In the genomic region with DNA sequence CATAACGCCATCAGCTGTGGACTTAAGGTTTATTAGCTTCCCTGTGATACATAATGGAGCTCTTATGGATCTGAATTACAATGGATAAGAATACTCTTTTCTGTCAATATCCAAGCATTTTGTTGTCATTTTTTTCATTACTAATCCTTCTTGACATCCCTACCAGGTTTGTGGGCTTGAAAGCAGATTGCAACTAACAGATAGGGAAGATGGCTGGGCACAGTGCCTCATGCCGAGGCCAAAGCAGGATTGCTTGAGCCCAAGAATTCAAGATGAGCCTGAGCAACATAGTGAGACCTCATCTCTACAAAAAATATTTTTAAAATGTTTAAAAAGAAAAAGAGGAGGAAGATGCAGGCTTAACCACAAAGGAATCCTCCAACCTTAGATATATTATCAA, we compare ENCODE assay signal across 30 cellular contexts.
"Had no signal": no experiment of that assay in that cellular context is flagged by ENCODE, and none has a peak within 500 bp of the region (broad histone marks: within the 10 kb centered on the region; RNA-seq: fewer than 3 reads in every experiment).

No MANE protein-coding gene starts in this region.

- FAIRE-seq: islet of Langerhans, kidney had no signal

- H3K27me3 ChIP-seq: left lung, ovary, stomach, testis, thyroid gland, transverse colon, upper lobe of left lung, vagina had no signal

- H3K27ac Mint-ChIP-seq: immature natural killer cell; natural killer cell; nephron progenitor cell; stimulated activated naive B cell treated with anti-CD40 and anti-IgM and Interleukin-4, amounts not matched to agents 10 μg/mL and 1 μg/mL and 100 μg/mL, for 72 hours had no signal

- H3K36me3 Mint-ChIP-seq: natural killer cell had no signal

- H3K9me3 ChIP-seq: ovary, prostate gland, testis, thyroid gland, transverse colon had no signal

- H3K4me1 ChIP-seq: lower lobe of right lung, testis, thyroid gland, upper lobe of left lung had no signal

- DNase-seq: hypothalamus; immature natural killer cell; kidney; left colon; left lung; lower lobe of right lung; mammary epithelial cell; mesenchymal stem cell; naive B cell; natural killer cell; nephron progenitor cell; ovary; retina; right cardiac atrium; stimulated activated CD4-positive, alpha-beta T cell treated with anti-CD3 and anti-CD28 coated beads, Interleukin-12 subunit alpha, Interleukin-12 subunit beta, amount 100 ng/mL, for 4 hours; stimulated activated CD4-positive, alpha-beta T cell treated with anti-CD3 and anti-CD28 coated beads, Interleukin-15, amount 100 ng/mL, for 24 hours; stimulated activated CD4-positive, alpha-beta T cell treated with anti-CD3 and anti-CD28 coated beads, Interleukin-2, amount 100 ng/mL, for 24 hours; stimulated activated CD4-positive, alpha-beta T cell treated with anti-CD3 and anti-CD28 coated beads, Interleukin-4, amount 100 ng/mL, for 1 hour; stimulated activated naive B cell treated with anti-CD40 and anti-IgM and Interleukin-4, amounts not matched to agents 10 μg/mL and 1 μg/mL and 100 μg/mL, for 72 hours; stimulated activated naive CD8-positive, alpha-beta T cell treated with anti-CD3 and anti-CD28 coated beads, Interleukin-15, Interleukin-2, amounts not matched to agents 100 U/mL and 50 U/mL, for 24 hours; stomach; testis; thyroid gland; transverse colon; upper lobe of left lung had no signal

- H3K27ac ChIP-seq: left lung, lower lobe of right lung, ovary, prostate gland, skin epidermis, stomach, testis, thyroid gland, transverse colon, upper lobe of left lung, vagina had no signal

- H3K27me3 Mint-ChIP-seq: naive B cell; stimulated activated naive B cell treated with anti-CD40 and anti-IgM and Interleukin-4, amounts not matched to agents 10 μg/mL and 1 μg/mL and 100 μg/mL, for 72 hours had no signal

- H3K36me3 ChIP-seq: ovary, prostate gland, thyroid gland had no signal

- H3K4me3 ChIP-seq: left lung, lower lobe of right lung, ovary, prostate gland, skin epidermis, stomach, testis, thyroid gland, transverse colon, upper lobe of left lung, vagina had no signal

- H3K4me3 Mint-ChIP-seq: immature natural killer cell; naive B cell; natural killer cell; nephron progenitor cell; stimulated activated naive B cell treated with anti-CD40 and anti-IgM and Interleukin-4, amounts not matched to agents 10 μg/mL and 1 μg/mL and 100 μg/mL, for 72 hours had no signal

- ATAC-seq: left colon; left lung; lower lobe of right lung; natural killer cell; right cardiac atrium; sciatic nerve; stimulated activated naive B cell treated with anti-CD40 and anti-IgM and Interleukin-4, amounts not matched to agents 10 μg/mL and 1 μg/mL and 100 μg/mL, for 72 hours; stimulated activated naive CD8-positive, alpha-beta T cell treated with anti-CD3 and anti-CD28 coated beads, Interleukin-15, Interleukin-2, amounts not matched to agents 100 U/mL and 50 U/mL, for 24 hours had no signal
